Comparison of ENCODE assay signal across 1 cellular context in genomic region chr7:84912993-84913635, GRCh38.
TF ChIP-seq lines count a peak whose summit lies in the region.

No MANE protein-coding gene starts in this region.

TF ChIP-seq in K562, 482 proteins besides CTCF, POLR2A, EP300 and RAD21 (continued from another document and continues in another):
- no peak for TF ChIP-seq GABPB2 (CRISPR knock-in tag; conservative IDR thresholded peaks at IDR 0.05)
- TF ChIP-seq RCOR1 (IDR thresholded peaks at IDR 0.05; ENCODE audit: borderline replicate concordance in 1 of 2, low read depth in 2 of 2, low read length in 2 of 2), result no peak
- TF ChIP-seq DACH1 (IDR thresholded peaks at IDR 0.05; ENCODE audit: partially characterized antibody), result no peak
- no peak for TF ChIP-seq ELF1 (tag; IDR thresholded peaks at IDR 0.05)
- no peak for TF ChIP-seq ZNF12 (CRISPR knock-in tag; IDR thresholded peaks at IDR 0.05)
- TF ChIP-seq RBBP5 (IDR thresholded peaks at IDR 0.05; ENCODE audit: borderline replicate concordance, insufficient read depth, low read length, poor library complexity, severe bottlenecking), result no peak
- peak; percentile 88 for TF ChIP-seq BACH1 (tag; IDR thresholded peaks at IDR 0.05)
- TF ChIP-seq SUPT5H (IDR thresholded peaks at IDR 0.05), result no peak
- TF ChIP-seq CAMTA2 (CRISPR knock-in tag; conservative IDR thresholded peaks at IDR 0.05), result no peak
- TF ChIP-seq JUNB (CRISPR knock-in tag; conservative IDR thresholded peaks at IDR 0.05), result no peak
- TF ChIP-seq, protein P1, sequence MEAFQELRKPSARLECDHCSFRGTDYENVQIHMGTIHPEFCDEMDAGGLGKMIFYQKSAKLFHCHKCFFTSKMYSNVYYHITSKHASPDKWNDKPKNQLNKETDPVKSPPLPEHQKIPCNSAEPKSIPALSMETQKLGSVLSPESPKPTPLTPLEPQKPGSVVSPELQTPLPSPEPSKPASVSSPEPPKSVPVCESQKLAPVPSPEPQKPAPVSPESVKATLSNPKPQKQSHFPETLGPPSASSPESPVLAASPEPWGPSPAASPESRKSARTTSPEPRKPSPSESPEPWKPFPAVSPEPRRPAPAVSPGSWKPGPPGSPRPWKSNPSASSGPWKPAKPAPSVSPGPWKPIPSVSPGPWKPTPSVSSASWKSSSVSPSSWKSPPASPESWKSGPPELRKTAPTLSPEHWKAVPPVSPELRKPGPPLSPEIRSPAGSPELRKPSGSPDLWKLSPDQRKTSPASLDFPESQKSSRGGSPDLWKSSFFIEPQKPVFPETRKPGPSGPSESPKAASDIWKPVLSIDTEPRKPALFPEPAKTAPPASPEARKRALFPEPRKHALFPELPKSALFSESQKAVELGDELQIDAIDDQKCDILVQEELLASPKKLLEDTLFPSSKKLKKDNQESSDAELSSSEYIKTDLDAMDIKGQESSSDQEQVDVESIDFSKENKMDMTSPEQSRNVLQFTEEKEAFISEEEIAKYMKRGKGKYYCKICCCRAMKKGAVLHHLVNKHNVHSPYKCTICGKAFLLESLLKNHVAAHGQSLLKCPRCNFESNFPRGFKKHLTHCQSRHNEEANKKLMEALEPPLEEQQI (IDR thresholded peaks at IDR 0.05), result 0 out of 2 replicates have a peak, but pooled peaks have one; percentile 41
- no peak for TF ChIP-seq MCM2 (IDR thresholded peaks at IDR 0.05; ENCODE audit: low read depth)
- TF ChIP-seq SRSF7 (optimal IDR thresholded peaks at IDR 0.05; ENCODE audit: low read depth, low read length), result no peak
- TF ChIP-seq ZNF212 (CRISPR knock-in tag; IDR thresholded peaks at IDR 0.05), result 0 out of 2 replicates have a peak, but pooled peaks have one; percentile 77
- no peak for TF ChIP-seq POLR2AphosphoS2 (IDR thresholded peaks at IDR 0.05; ENCODE audit: low read length)
- TF ChIP-seq KHSRP (IDR thresholded peaks at IDR 0.05), result no peak
- TF ChIP-seq ZNF277 (CRISPR knock-in tag; IDR thresholded peaks at IDR 0.05; ENCODE audit: borderline replicate concordance), result no peak
- no peak for TF ChIP-seq STAT5B (CRISPR knock-in tag; IDR thresholded peaks at IDR 0.05)
- TF ChIP-seq ZNF41 (CRISPR knock-in tag; conservative IDR thresholded peaks at IDR 0.05), result peak; percentile 91
- no peak for TF ChIP-seq RHOXF2B (CRISPR knock-in tag; conservative IDR thresholded peaks at IDR 0.05)
- TF ChIP-seq RUNX1 (IDR thresholded peaks at IDR 0.05; ENCODE audit: low read depth), result no peak
- TF ChIP-seq FUS (optimal IDR thresholded peaks at IDR 0.05; ENCODE audit: low read depth, low read length), result no peak
- TF ChIP-seq ZNF174 (CRISPR knock-in tag; IDR thresholded peaks at IDR 0.05), result peak; percentile 86
- TF ChIP-seq, protein P2, sequence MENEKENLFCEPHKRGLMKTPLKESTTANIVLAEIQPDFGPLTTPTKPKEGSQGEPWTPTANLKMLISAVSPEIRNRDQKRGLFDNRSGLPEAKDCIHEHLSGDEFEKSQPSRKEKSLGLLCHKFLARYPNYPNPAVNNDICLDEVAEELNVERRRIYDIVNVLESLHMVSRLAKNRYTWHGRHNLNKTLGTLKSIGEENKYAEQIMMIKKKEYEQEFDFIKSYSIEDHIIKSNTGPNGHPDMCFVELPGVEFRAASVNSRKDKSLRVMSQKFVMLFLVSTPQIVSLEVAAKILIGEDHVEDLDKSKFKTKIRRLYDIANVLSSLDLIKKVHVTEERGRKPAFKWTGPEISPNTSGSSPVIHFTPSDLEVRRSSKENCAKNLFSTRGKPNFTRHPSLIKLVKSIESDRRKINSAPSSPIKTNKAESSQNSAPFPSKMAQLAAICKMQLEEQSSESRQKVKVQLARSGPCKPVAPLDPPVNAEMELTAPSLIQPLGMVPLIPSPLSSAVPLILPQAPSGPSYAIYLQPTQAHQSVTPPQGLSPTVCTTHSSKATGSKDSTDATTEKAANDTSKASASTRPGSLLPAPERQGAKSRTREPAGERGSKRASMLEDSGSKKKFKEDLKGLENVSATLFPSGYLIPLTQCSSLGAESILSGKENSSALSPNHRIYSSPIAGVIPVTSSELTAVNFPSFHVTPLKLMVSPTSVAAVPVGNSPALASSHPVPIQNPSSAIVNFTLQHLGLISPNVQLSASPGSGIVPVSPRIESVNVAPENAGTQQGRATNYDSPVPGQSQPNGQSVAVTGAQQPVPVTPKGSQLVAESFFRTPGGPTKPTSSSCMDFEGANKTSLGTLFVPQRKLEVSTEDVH (IDR thresholded peaks at IDR 0.05; ENCODE audit: low read depth, partially characterized antibody), result no peak
- TF ChIP-seq ZNF644 (tag; IDR thresholded peaks at IDR 0.05; ENCODE audit: low read depth), result peak; percentile 93
- TF ChIP-seq, protein P3, sequence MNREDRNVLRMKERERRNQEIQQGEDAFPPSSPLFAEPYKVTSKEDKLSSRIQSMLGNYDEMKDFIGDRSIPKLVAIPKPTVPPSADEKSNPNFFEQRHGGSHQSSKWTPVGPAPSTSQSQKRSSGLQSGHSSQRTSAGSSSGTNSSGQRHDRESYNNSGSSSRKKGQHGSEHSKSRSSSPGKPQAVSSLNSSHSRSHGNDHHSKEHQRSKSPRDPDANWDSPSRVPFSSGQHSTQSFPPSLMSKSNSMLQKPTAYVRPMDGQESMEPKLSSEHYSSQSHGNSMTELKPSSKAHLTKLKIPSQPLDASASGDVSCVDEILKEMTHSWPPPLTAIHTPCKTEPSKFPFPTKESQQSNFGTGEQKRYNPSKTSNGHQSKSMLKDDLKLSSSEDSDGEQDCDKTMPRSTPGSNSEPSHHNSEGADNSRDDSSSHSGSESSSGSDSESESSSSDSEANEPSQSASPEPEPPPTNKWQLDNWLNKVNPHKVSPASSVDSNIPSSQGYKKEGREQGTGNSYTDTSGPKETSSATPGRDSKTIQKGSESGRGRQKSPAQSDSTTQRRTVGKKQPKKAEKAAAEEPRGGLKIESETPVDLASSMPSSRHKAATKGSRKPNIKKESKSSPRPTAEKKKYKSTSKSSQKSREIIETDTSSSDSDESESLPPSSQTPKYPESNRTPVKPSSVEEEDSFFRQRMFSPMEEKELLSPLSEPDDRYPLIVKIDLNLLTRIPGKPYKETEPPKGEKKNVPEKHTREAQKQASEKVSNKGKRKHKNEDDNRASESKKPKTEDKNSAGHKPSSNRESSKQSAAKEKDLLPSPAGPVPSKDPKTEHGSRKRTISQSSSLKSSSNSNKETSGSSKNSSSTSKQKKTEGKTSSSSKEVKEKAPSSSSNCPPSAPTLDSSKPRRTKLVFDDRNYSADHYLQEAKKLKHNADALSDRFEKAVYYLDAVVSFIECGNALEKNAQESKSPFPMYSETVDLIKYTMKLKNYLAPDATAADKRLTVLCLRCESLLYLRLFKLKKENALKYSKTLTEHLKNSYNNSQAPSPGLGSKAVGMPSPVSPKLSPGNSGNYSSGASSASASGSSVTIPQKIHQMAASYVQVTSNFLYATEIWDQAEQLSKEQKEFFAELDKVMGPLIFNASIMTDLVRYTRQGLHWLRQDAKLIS (CRISPR knock-in tag; IDR thresholded peaks at IDR 0.05), result no peak
- TF ChIP-seq KLF16 (IDR thresholded peaks at IDR 0.05), result peak; percentile 51; the same call in 1 of the 2 replicates
- TF ChIP-seq ZNF717 (CRISPR knock-in tag; IDR thresholded peaks at IDR 0.05), result no peak
- no peak for TF ChIP-seq ZFP91 (CRISPR knock-in tag; IDR thresholded peaks at IDR 0.05)
- TF ChIP-seq ZNF384 (IDR thresholded peaks at IDR 0.05; ENCODE audit: low read depth, low read length), result no peak
- 0 out of 2 replicates have a peak, but pooled peaks have one; percentile 31 for TF ChIP-seq VEZF1 (CRISPR knock-in tag; IDR thresholded peaks at IDR 0.05)
- no peak for TF ChIP-seq RBM39 (optimal IDR thresholded peaks at IDR 0.05; ENCODE audit: low read depth, low read length)
- no peak for TF ChIP-seq TRIM28 (IDR thresholded peaks at IDR 0.05)
- no peak for TF ChIP-seq THRAP3 (IDR thresholded peaks at IDR 0.05; ENCODE audit: borderline replicate concordance)
- TF ChIP-seq LCOR (CRISPR knock-in tag; IDR thresholded peaks at IDR 0.05), result no peak
- no peak for TF ChIP-seq ZC3H8 (IDR thresholded peaks at IDR 0.05)
- peak; percentile 88 for TF ChIP-seq SMAD3 (CRISPR knock-in tag; conservative IDR thresholded peaks at IDR 0.05)
- peak; percentile 47 for TF ChIP-seq CBFA2T2 (conservative IDR thresholded peaks at IDR 0.05)
- no peak for TF ChIP-seq MCM7 (IDR thresholded peaks at IDR 0.05)
- no peak for TF ChIP-seq MTA1 (IDR thresholded peaks at IDR 0.05; ENCODE audit: borderline replicate concordance)
- TF ChIP-seq KAT2B (IDR thresholded peaks at IDR 0.05; ENCODE audit: low read depth, low read length), result no peak
- TF ChIP-seq FOXP1 (CRISPR knock-in tag; IDR thresholded peaks at IDR 0.05), result no peak
- TF ChIP-seq ZFP1 (CRISPR knock-in tag; IDR thresholded peaks at IDR 0.05), result 0 out of 2 replicates have a peak, but pooled peaks have one; percentile 8
- no peak for TF ChIP-seq DNMT1 (IDR thresholded peaks at IDR 0.05)
- TF ChIP-seq ZBTB33 (CRISPR knock-in tag; IDR thresholded peaks at IDR 0.05), result no peak
- TF ChIP-seq KAT7 (CRISPR knock-in tag; IDR thresholded peaks at IDR 0.05; ENCODE audit: borderline replicate concordance), result no peak
- no peak for TF ChIP-seq TAF9B (IDR thresholded peaks at IDR 0.05; ENCODE audit: partially characterized antibody)
- TF ChIP-seq CREB1 (IDR thresholded peaks at IDR 0.05), result no peak
- TF ChIP-seq CREB1 (CRISPR knock-in tag; IDR thresholded peaks at IDR 0.05), result no peak
- no peak for TF ChIP-seq C11orf30 (IDR thresholded peaks at IDR 0.05; ENCODE audit: low read depth)
- TF ChIP-seq CBX1 (IDR thresholded peaks at IDR 0.05; ENCODE audit: low read depth), result no peak
- no peak for TF ChIP-seq SRSF3 (IDR thresholded peaks at IDR 0.05; ENCODE audit: insufficient read depth, low read length)
- TF ChIP-seq CEBPB (tag; IDR thresholded peaks at IDR 0.05), result 0 out of 2 replicates have a peak, but pooled peaks have one; percentile 15
- peak; percentile 87 for TF ChIP-seq ZNF589 (CRISPR knock-in tag; IDR thresholded peaks at IDR 0.05; ENCODE audit: low read depth)
